ENCODE assay signal across 12 cellular contexts in the genomic region with DNA sequence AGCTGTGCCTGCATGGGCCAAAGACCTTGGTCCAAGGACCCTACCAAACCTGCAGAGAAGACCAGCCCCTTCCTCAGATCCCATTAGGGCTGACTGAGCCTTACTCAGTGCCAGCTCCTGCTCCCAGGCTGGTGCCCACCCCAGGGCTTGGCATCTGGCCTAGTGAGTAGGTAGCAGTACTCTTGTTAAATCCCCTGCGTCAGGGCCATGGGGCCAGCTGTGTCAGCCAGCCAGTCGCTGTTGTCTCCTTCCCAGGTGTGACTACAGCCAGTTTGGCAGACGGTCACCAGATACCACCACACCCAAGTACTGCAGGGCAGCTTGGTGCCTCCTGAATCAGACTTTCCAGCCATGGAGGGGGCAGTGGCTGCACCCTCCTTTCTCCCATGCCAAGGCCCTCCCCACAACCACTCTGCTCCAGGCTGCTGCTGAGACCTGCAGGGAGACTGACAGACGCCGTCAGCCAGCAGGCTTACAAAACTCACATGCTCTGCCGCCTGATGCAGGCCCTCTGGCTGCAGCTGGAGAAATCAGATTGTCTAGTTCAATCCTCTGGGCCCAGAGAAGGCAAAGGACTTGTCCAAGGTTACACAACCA. TPM values are rescaled to one million over a fixed set of nuclear protein-coding genes. Genes with fewer than 3 reads are reported as not detected.
DNase-seq lines count a peak whose midpoint lies in the region; ATAC-seq, FAIRE-seq and TF ChIP-seq lines count a peak whose summit lies in the region.
"Had no signal": no experiment of that assay in that cellular context is flagged by ENCODE, and none has a peak within 500 bp of the region (broad histone marks: within the 10 kb centered on the region; RNA-seq: fewer than 3 reads in every experiment).

No MANE protein-coding gene starts in this region.

- H3K36me3 Mint-ChIP-seq in naive thymus-derived CD4-positive, alpha-beta T cell, result no peaks in the 10 kb centered on the region

- peak; percentile 21; the same call in 1 of the 2 replicates for TF ChIP-seq CTCF in HepG2 (CRISPR knock-in tag; IDR thresholded peaks at IDR 0.05)
- TF ChIP-seq CTCF in right lobe of liver (IDR thresholded peaks at IDR 0.05), result no peak
- peak; percentile 28 for TF ChIP-seq CTCF in epithelial cell of esophagus (IDR thresholded peaks at IDR 0.05; ENCODE audit: insufficient read depth, low read depth, low read length, missing control alignments)

- H2AFZ ChIP-seq in HepG2 (ENCODE audit: low read length), result no peak overlapping the region

- H3K4me3 Mint-ChIP-seq in naive thymus-derived CD4-positive, alpha-beta T cell, result no peak overlapping the region

- BruUV-seq in HepG2 (replicated peaks; lab: Mats Ljungman, UMichigan), result no TSS peak

- peaks cover 0 to 14% (median 5%) of the 10 kb centered on the region in 7 donors for H3K4me1 Mint-ChIP-seq in naive thymus-derived CD4-positive, alpha-beta T cell

- H3K27ac Mint-ChIP-seq in naive thymus-derived CD4-positive, alpha-beta T cell, result no peak overlapping the region

- peaks cover 45% of the 10 kb centered on the region for H3K4me1 ChIP-seq in HepG2 (ENCODE audit: insufficient read depth, low read length)
- H3K4me1 ChIP-seq in right lobe of liver, result no peaks in the 10 kb centered on the region
- H3K4me1 ChIP-seq in muscle layer of colon (ENCODE audit: insufficient read depth, low read length), result peaks cover 52% of the 10 kb centered on the region
- H3K4me1 ChIP-seq in naive thymus-derived CD4-positive, alpha-beta T cell (ENCODE audit: control insufficient read depth in 2 of 2, insufficient read depth in 2 of 2, low read length in 2 of 2), result peaks cover 5% of the 10 kb centered on the region in 2 donors

- H3K9ac ChIP-seq in HepG2 (ENCODE audit: insufficient read depth, low read depth, low read length), result no peak overlapping the region
- H3K9ac ChIP-seq in muscle layer of colon (ENCODE audit: low read length), result peak overlapping the region; percentile 81

- no peaks in the 10 kb centered on the region for H3K9me3 ChIP-seq in HepG2 (ENCODE audit: low read length)
- no peaks in the 10 kb centered on the region for H3K9me3 ChIP-seq in right lobe of liver
- H3K9me3 ChIP-seq in muscle layer of colon (ENCODE audit: low read length), result no peaks in the 10 kb centered on the region
- no peaks in the 10 kb centered on the region for H3K9me3 ChIP-seq in naive thymus-derived CD4-positive, alpha-beta T cell (ENCODE audit: control insufficient read depth in 2 of 3, low read length in 3 of 3)

- in situ Hi-C loops in HepG2 (cut with HindIII; ENCODE audit: extremely low pct_ligation_motif_present, low pct_unique_long_range_greater_than_20kb), result no loop called here

- no peaks in the 10 kb centered on the region for H3K9me3 Mint-ChIP-seq in naive thymus-derived CD4-positive, alpha-beta T cell

- TF ChIP-seq EP300 in HepG2 (IDR thresholded peaks at IDR 0.05; ENCODE audit: low read depth in 2 of 2, low read length in 2 of 2) (no peak), HepG2 (CRISPR knock-in tag; IDR thresholded peaks at IDR 0.05; ENCODE audit: borderline replicate concordance) (no peak)

- DNase-seq in HepG2 (ENCODE audit: low spot score), result no peak
- DNase-seq in right lobe of liver, result no peak
- peak; percentile 90 for DNase-seq in epithelial cell of esophagus (ENCODE audit: low read depth)
- DNase-seq in activated T-cell treated with anti-CD3 and anti-CD28 coated beads, Interleukin-2, amount 50 U/mL, for 48 hours, result no peak
- DNase-seq in naive thymus-derived CD4-positive, alpha-beta T cell, result no peak
- DNase-seq: ACHN; activated CD4-positive, CD25-positive, alpha-beta regulatory T cell treated with anti-CD3 and anti-CD28 coated beads, Interleukin-2, amount 50 U/mL, for 72 hours had no signal

- H3K27me3 Mint-ChIP-seq in naive thymus-derived CD4-positive, alpha-beta T cell, result peaks cover 19 to 36% (median 22%) of the 10 kb centered on the region in 5 donors

- TF ChIP-seq POLR2A in HepG2 (IDR thresholded peaks at IDR 0.05; ENCODE audit: insufficient read depth in 1 of 2, low read depth in 2 of 2, low read length in 2 of 2) (no peak), right lobe of liver (IDR thresholded peaks at IDR 0.05) (no peak)

- intact Hi-C loops in HepG2 (cut with micrococcal nuclease; ENCODE audit: unreplicated experiment) (no loop called here), right lobe of liver (cut with DNase I) (no loop called here)
- intact Hi-C loops in naive thymus-derived CD4-positive, alpha-beta T cell (cut with micrococcal nuclease), result no loop called here

- POLR2A ChIA-PET in HepG2 (lab: Yijun Ruan, JAX), result interaction anchor here (0.6 to 1.4 kb wide), 3 partner anchors 8 to 18 kb away, joined by 3 to 4 read pairs (median 3); partner anchors contain the start of gene TRNP1
- POLR2A ChIA-PET in naive thymus-derived CD4-positive, alpha-beta T cell (lab: Charles Lee), result no interaction called here

- no peak overlapping the region for H3K4me2 ChIP-seq in HepG2 (ENCODE audit: low read depth, low read length)

- H3K27ac ChIP-seq in HepG2 (ENCODE audit: extremely low read length, insufficient read depth, low read length) (no peak overlapping the region), right lobe of liver (no peak overlapping the region), muscle layer of colon (ENCODE audit: low read depth, low read length) (peak overlapping the region; percentile 70)
- no peak overlapping the region for H3K27ac ChIP-seq in naive thymus-derived CD4-positive, alpha-beta T cell (ENCODE audit: low read depth, low read length)

- CTCF ChIA-PET in HepG2 (lab: Yijun Ruan, JAX; ENCODE audit: low intra/inter-chr PET ratio, low total read pairs), result no interaction called here
- CTCF ChIA-PET in naive thymus-derived CD4-positive, alpha-beta T cell (lab: Charles Lee), result interaction anchor here (0.7 kb wide), 1 partner anchor 36 kb away, joined by 3 read pairs; no protein-coding TSS in a partner anchor

- H3K36me3 ChIP-seq in HepG2 (replicated peaks in 1 of 2; ENCODE audit: control insufficient read depth in 1 of 2, insufficient read depth in 2 of 2, low read length in 2 of 2) (no peaks in the 10 kb centered on the region), right lobe of liver (no peaks in the 10 kb centered on the region), muscle layer of colon (ENCODE audit: insufficient read depth, low read length) (peaks cover 19% of the 10 kb centered on the region)
- no peaks in the 10 kb centered on the region for H3K36me3 ChIP-seq in naive thymus-derived CD4-positive, alpha-beta T cell (ENCODE audit: control insufficient read depth in 2 of 3, insufficient read depth in 3 of 3, low read length in 3 of 3)

- WGBS in HepG2 (ENCODE audit: low lambda C conversion rate), result 8% methylated on average over 3 of the region's 6 CpGs
- 100% methylated on average over 1 of the region's 6 CpGs for whole genome bisulfite sequencing in right lobe of liver (ENCODE audit: insufficient coverage, low coverage, low lambda C conversion rate, missing lambda C conversion rate)

- no peaks in the 10 kb centered on the region for H4K20me1 ChIP-seq in HepG2 (ENCODE audit: insufficient read depth, low read length)

- peak; percentile 2; the same call in 1 of the 3 replicates for ATAC-seq in HepG2
- no peak for ATAC-seq in right lobe of liver
- ATAC-seq in GM18868 (IDR thresholded peaks at IDR 0.05; ENCODE audit: unreplicated experiment), result no peak
- no peak for ATAC-seq in HG03571 (IDR thresholded peaks at IDR 0.05; ENCODE audit: unreplicated experiment)
- ATAC-seq in naive thymus-derived CD4-positive, alpha-beta T cell, result no peak

- H3K27me3 ChIP-seq in HepG2 (ENCODE audit: control insufficient read depth in 1 of 2, insufficient read depth in 2 of 2, low read length in 2 of 2) (peaks cover 2 to 22% of the 10 kb centered on the region in 2 experiments; a peak in 4 of 5 replicates), right lobe of liver (no peaks in the 10 kb centered on the region), muscle layer of colon (ENCODE audit: control insufficient read depth in 1 of 2, insufficient read depth in 2 of 2, low read length in 2 of 2) (no peaks in the 10 kb centered on the region)
- H3K27me3 ChIP-seq in naive thymus-derived CD4-positive, alpha-beta T cell (ENCODE audit: control insufficient read depth in 2 of 2, insufficient read depth in 2 of 2, low read length in 2 of 2), result peaks cover 4 to 14% of the 10 kb centered on the region in 2 donors

- TF ChIP-seq RAD21 in HepG2 (CRISPR knock-in tag; IDR thresholded peaks at IDR 0.05), result no peak

- H3K79me2 ChIP-seq in HepG2 (ENCODE audit: insufficient read depth, low read length), result no peaks in the 10 kb centered on the region

- no peak overlapping the region for H3K4me3 ChIP-seq in HepG2 (replicated peaks in 1 of 3; ENCODE audit: insufficient read depth in 1 of 3, low read depth in 2 of 3, low read length in 3 of 3)
- no peak overlapping the region for H3K4me3 ChIP-seq in right lobe of liver
- H3K4me3 ChIP-seq in epithelial cell of esophagus (ENCODE audit: low read length), result peak overlapping the region; percentile 95
- H3K4me3 ChIP-seq in muscle layer of colon (ENCODE audit: low read depth in 1 of 2, low read length in 2 of 2), result peak overlapping the region; percentile 9 to 55
- no peak overlapping the region for H3K4me3 ChIP-seq in naive thymus-derived CD4-positive, alpha-beta T cell (ENCODE audit: low read length)

- FAIRE-seq in HepG2 (lab: Jason Lieb, UNC), result no peak

RNA-seq across cellular contexts. Expression of gene TENT5B, which starts 3.0 kb away (rescaled TPM):
- total RNA-seq in HepG2 (2016; rRNA removed; fragmentation: Illumina TruSeq; extraction: Trizol) (0.62 and 0.88 TPM in 2 replicates), right lobe of liver (under 1 TPM in 4 of 6 experiments, not detected in 2; 0.11 to 0.49 (median 0.29) TPM)
- 0.35 and 0.40 TPM in 2 replicates for total RNA-seq in HepG2 (2016; cell fraction: cytosol; rRNA removed; fragmentation: Illumina TruSeq; extraction: Trizol; ENCODE audit: low read depth)
- 0.42 and 0.65 TPM in 2 replicates for total RNA-seq in HepG2 (2016; cell fraction: insoluble cytoplasmic fraction; rRNA removed; fragmentation: Illumina TruSeq; extraction: Trizol)
- 0.52 and 0.53 TPM in 2 replicates for total RNA-seq in HepG2 (2016; cell fraction: membrane; rRNA removed; fragmentation: Illumina TruSeq; extraction: Trizol)
- total RNA-seq in HepG2 (2016; cell fraction: nucleus; rRNA removed; fragmentation: Illumina TruSeq; extraction: Trizol), result 0.38 and 0.71 TPM in 2 replicates
- 0.13 and 0.22 TPM in 2 replicates for polyA plus RNA-seq in HepG2 (2011; rRNA removed)
- 0.13 and 0.24 TPM in 2 replicates for polyA plus RNA-seq in HepG2 (2011; cell fraction: cytosol; rRNA removed)
- 0.12 and 0.23 TPM in 2 replicates for polyA plus RNA-seq in HepG2 (2011; cell fraction: nucleus; rRNA removed)
- 0.16 TPM in 1 of 2 replicates, not detected in the other for polyA plus RNA-seq in HepG2 (2012)
- 0.12 and 0.17 TPM in 2 replicates for polyA plus RNA-seq in HepG2 (2016; cell fraction: cytosol; fragmentation: Illumina TruSeq; extraction: Trizol; ENCODE audit: low read depth)
- polyA plus RNA-seq in HepG2 (2016; cell fraction: insoluble cytoplasmic fraction; fragmentation: Illumina TruSeq; extraction: Trizol; ENCODE audit: low read depth), result 0.46 and 0.58 TPM in 2 replicates
- polyA plus RNA-seq in HepG2 (2016; cell fraction: membrane; fragmentation: Illumina TruSeq; extraction: Trizol; ENCODE audit: low read depth), result 0.20 and 0.32 TPM in 2 replicates
- 0.37 and 0.77 TPM in 2 replicates for polyA plus RNA-seq in HepG2 (2016; cell fraction: nucleus; fragmentation: Illumina TruSeq; extraction: Trizol; ENCODE audit: insufficient read depth, low read depth)
- polyA minus RNA-seq in HepG2 (2011; rRNA and poly(A)+ RNA removed; ENCODE audit: low replicate concordance), result 0.96 and 5.4 TPM in 2 replicates
- polyA minus RNA-seq in HepG2 (2011; cell fraction: cytosol; rRNA and poly(A)+ RNA removed), result not detected in 2 replicates
- 0.37 and 0.39 TPM in 2 replicates for polyA minus RNA-seq in HepG2 (2011; cell fraction: nucleus; rRNA and poly(A)+ RNA removed)
- total RNA-seq in naive thymus-derived CD4-positive, alpha-beta T cell, result under 1 TPM in 1 of 5 experiments, not detected in 4; 0.88 TPM
- not detected for polyA plus RNA-seq in naive thymus-derived CD4-positive, alpha-beta T cell
- total RNA-seq: OCI-LY7 had no signal
- polyA plus RNA-seq: neural cell had no signal

RNA-seq across cellular contexts. Expression of gene TRNP1, which starts 16.2 kb away (rescaled TPM):
- 35.6 and 42.0 TPM in 2 replicates for total RNA-seq in HepG2 (2016; rRNA removed; fragmentation: Illumina TruSeq; extraction: Trizol)
- 45.9 and 49.6 TPM in 2 replicates for total RNA-seq in HepG2 (2016; cell fraction: cytosol; rRNA removed; fragmentation: Illumina TruSeq; extraction: Trizol; ENCODE audit: low read depth)
- 32.9 and 43.5 TPM in 2 replicates for total RNA-seq in HepG2 (2016; cell fraction: insoluble cytoplasmic fraction; rRNA removed; fragmentation: Illumina TruSeq; extraction: Trizol)
- total RNA-seq in HepG2 (2016; cell fraction: membrane; rRNA removed; fragmentation: Illumina TruSeq; extraction: Trizol), result 78.4 and 79.4 TPM in 2 replicates
- total RNA-seq in HepG2 (2016; cell fraction: nucleus; rRNA removed; fragmentation: Illumina TruSeq; extraction: Trizol), result 20.2 and 26.8 TPM in 2 replicates
- polyA plus RNA-seq in HepG2 (2011; rRNA removed), result 158 and 166 TPM in 2 replicates
- 196 and 254 TPM in 2 replicates for polyA plus RNA-seq in HepG2 (2011; cell fraction: cytosol; rRNA removed)
- polyA plus RNA-seq in HepG2 (2011; cell fraction: nucleus; rRNA removed), result 52.2 and 66.1 TPM in 2 replicates
- 56.7 and 66.7 TPM in 2 replicates for polyA plus RNA-seq in HepG2 (2012)
- 79.2 and 85.4 TPM in 2 replicates for polyA plus RNA-seq in HepG2 (2016; cell fraction: cytosol; fragmentation: Illumina TruSeq; extraction: Trizol; ENCODE audit: low read depth)
- polyA plus RNA-seq in HepG2 (2016; cell fraction: insoluble cytoplasmic fraction; fragmentation: Illumina TruSeq; extraction: Trizol; ENCODE audit: low read depth), result 57.7 and 57.9 TPM in 2 replicates
- polyA plus RNA-seq in HepG2 (2016; cell fraction: membrane; fragmentation: Illumina TruSeq; extraction: Trizol; ENCODE audit: low read depth), result 101 and 110 TPM in 2 replicates
- polyA plus RNA-seq in HepG2 (2016; cell fraction: nucleus; fragmentation: Illumina TruSeq; extraction: Trizol; ENCODE audit: insufficient read depth, low read depth), result 41.5 and 46.3 TPM in 2 replicates
- polyA minus RNA-seq in HepG2 (2011; rRNA and poly(A)+ RNA removed; ENCODE audit: low replicate concordance), result 0.21 and 97.7 TPM in 2 replicates
- polyA minus RNA-seq in HepG2 (2011; cell fraction: cytosol; rRNA and poly(A)+ RNA removed), result 44.5 and 48.8 TPM in 2 replicates
- 41.1 and 55.3 TPM in 2 replicates for polyA minus RNA-seq in HepG2 (2011; cell fraction: nucleus; rRNA and poly(A)+ RNA removed)
- total RNA-seq in right lobe of liver, result 10 to 100 TPM in 2 of 6 experiments, 1 to 10 TPM in 4; 2.0 to 24.8 (median 6.7) TPM
- 1 to 10 TPM in 1 of 5 experiments, under 1 TPM in 1, not detected in 3; 0.19 to 5.0 TPM for total RNA-seq in naive thymus-derived CD4-positive, alpha-beta T cell
- not detected for polyA plus RNA-seq in naive thymus-derived CD4-positive, alpha-beta T cell

RNA-seq across cellular contexts. Expression of gene KDF1, which starts 49.4 kb away (rescaled TPM):
- total RNA-seq in HepG2 (2016; rRNA removed; fragmentation: Illumina TruSeq; extraction: Trizol) (1.9 and 2.4 TPM in 2 replicates), right lobe of liver (1 to 10 TPM; 1.1 to 4.1 (median 2.5) TPM)
- total RNA-seq in HepG2 (2016; cell fraction: cytosol; rRNA removed; fragmentation: Illumina TruSeq; extraction: Trizol; ENCODE audit: low read depth), result 0.61 and 1.1 TPM in 2 replicates
- 1.6 and 2.1 TPM in 2 replicates for total RNA-seq in HepG2 (2016; cell fraction: insoluble cytoplasmic fraction; rRNA removed; fragmentation: Illumina TruSeq; extraction: Trizol)
- 2.0 and 2.1 TPM in 2 replicates for total RNA-seq in HepG2 (2016; cell fraction: membrane; rRNA removed; fragmentation: Illumina TruSeq; extraction: Trizol)
- 0.75 and 1.1 TPM in 2 replicates for total RNA-seq in HepG2 (2016; cell fraction: nucleus; rRNA removed; fragmentation: Illumina TruSeq; extraction: Trizol)
- polyA plus RNA-seq in HepG2 (2011; rRNA removed), result 4.9 and 7.4 TPM in 2 replicates
- polyA plus RNA-seq in HepG2 (2011; cell fraction: cytosol; rRNA removed), result 4.3 and 6.8 TPM in 2 replicates
- polyA plus RNA-seq in HepG2 (2011; cell fraction: nucleus; rRNA removed), result 5.9 and 7.2 TPM in 2 replicates
- 4.8 and 6.0 TPM in 2 replicates for polyA plus RNA-seq in HepG2 (2012)
- 0.87 and 0.94 TPM in 2 replicates for polyA plus RNA-seq in HepG2 (2016; cell fraction: cytosol; fragmentation: Illumina TruSeq; extraction: Trizol; ENCODE audit: low read depth)
- 2.0 and 2.7 TPM in 2 replicates for polyA plus RNA-seq in HepG2 (2016; cell fraction: insoluble cytoplasmic fraction; fragmentation: Illumina TruSeq; extraction: Trizol; ENCODE audit: low read depth)
- 1.6 and 2.0 TPM in 2 replicates for polyA plus RNA-seq in HepG2 (2016; cell fraction: membrane; fragmentation: Illumina TruSeq; extraction: Trizol; ENCODE audit: low read depth)
- 2.9 and 3.3 TPM in 2 replicates for polyA plus RNA-seq in HepG2 (2016; cell fraction: nucleus; fragmentation: Illumina TruSeq; extraction: Trizol; ENCODE audit: insufficient read depth, low read depth)
- polyA minus RNA-seq in HepG2 (2011; rRNA and poly(A)+ RNA removed; ENCODE audit: low replicate concordance), result 12.8 TPM in 1 of 2 replicates, not detected in the other
- polyA minus RNA-seq in HepG2 (2011; cell fraction: cytosol; rRNA and poly(A)+ RNA removed), result 4.2 and 4.4 TPM in 2 replicates
- polyA minus RNA-seq in HepG2 (2011; cell fraction: nucleus; rRNA and poly(A)+ RNA removed), result 1.3 and 2.0 TPM in 2 replicates
- 1 to 10 TPM in 4 of 5 experiments, not detected in 1; 1.7 to 2.2 (median 2.2) TPM for total RNA-seq in naive thymus-derived CD4-positive, alpha-beta T cell
- 1 to 10 TPM; 6.9 to 9.5 TPM for polyA plus RNA-seq in naive thymus-derived CD4-positive, alpha-beta T cell
- total RNA-seq: OCI-LY7 had no signal
- polyA plus RNA-seq: neural cell had no signal

Comparison
In these comparisons a context has a peak if more than half of its experiments do, and no peak if none do; other contexts are left out.
1. CTCF ChIP-seq: peak in HepG2 (single experiment) and epithelial cell of esophagus (single experiment); none in right lobe of liver (0 of 4).
2. H3K4me3 ChIP-seq: peak in epithelial cell of esophagus (single experiment) and muscle layer of colon (2 of 2); none in HepG2 (0 of 3), right lobe of liver (0 of 3) and naive thymus-derived CD4-positive, alpha-beta T cell (single experiment).